Comparison of ENCODE assay signal across 21 cellular contexts in genomic region chr3:137134431-137134830, GRCh38.
DNase-seq lines count a peak whose midpoint lies in the region; ATAC-seq and TF ChIP-seq lines count a peak whose summit lies in the region.
"Had no signal": no experiment of that assay in that cellular context is flagged by ENCODE, and none has a peak within 500 bp of the region (broad histone marks: within the 10 kb centered on the region; RNA-seq: fewer than 3 reads in every experiment).

No MANE protein-coding gene starts in this region.

- peak overlapping the region; percentile 68 for H3K27ac ChIP-seq in SJCRH30
- H3K27ac ChIP-seq in right lobe of liver, result no peak overlapping the region
- no peak overlapping the region for H3K27ac ChIP-seq in coronary artery
- no peak overlapping the region for H3K27ac ChIP-seq in upper lobe of left lung
- H3K27ac ChIP-seq: 22Rv1; BLaER1 treated with 17β-estradiol and CSF1 and Interleukin-3, amounts not matched to agents 10 nM and 100 nM; GM23248 had no signal

- TF ChIP-seq POLR2A in right lobe of liver (IDR thresholded peaks at IDR 0.05), result no peak
- no peak for TF ChIP-seq POLR2A in upper lobe of left lung (IDR thresholded peaks at IDR 0.05)

- peaks cover 14% of the 10 kb centered on the region for H3K4me1 ChIP-seq in SJCRH30
- no peaks in the 10 kb centered on the region for H3K4me1 ChIP-seq in right lobe of liver
- no peaks in the 10 kb centered on the region for H3K4me1 ChIP-seq in upper lobe of left lung
- H3K4me1 ChIP-seq: BLaER1 treated with 17β-estradiol and CSF1 and Interleukin-3, amounts not matched to agents 10 nM and 100 nM had no signal

- intact Hi-C loops in right lobe of liver (cut with DNase I), result no loop called here

- H3K4me3 ChIP-seq in SJCRH30 (no peak overlapping the region), right lobe of liver (no peak overlapping the region), coronary artery (no peak overlapping the region), upper lobe of left lung (no peak overlapping the region)
- H3K4me3 ChIP-seq: BLaER1 treated with 17β-estradiol and CSF1 and Interleukin-3, amounts not matched to agents 10 nM and 100 nM; GM12878; GM23248 had no signal

- H3K27me3 ChIP-seq in SJCRH30 (no peaks in the 10 kb centered on the region), right lobe of liver (no peaks in the 10 kb centered on the region), upper lobe of left lung (no peaks in the 10 kb centered on the region)
- H3K27me3 ChIP-seq: BLaER1 treated with 17β-estradiol and CSF1 and Interleukin-3, amounts not matched to agents 10 nM and 100 nM had no signal

- TF ChIP-seq EP300 in upper lobe of left lung (IDR thresholded peaks at IDR 0.05), result no peak

- H3K9me3 ChIP-seq in SJCRH30 (replicated peaks) (0 out of 2 replicates have a peak, but pooled peaks cover 3% of the 10 kb centered on the region), right lobe of liver (no peaks in the 10 kb centered on the region), upper lobe of left lung (no peaks in the 10 kb centered on the region)
- H3K9me3 ChIP-seq: BLaER1 treated with 17β-estradiol and CSF1 and Interleukin-3, amounts not matched to agents 10 nM and 100 nM had no signal

- ATAC-seq in right lobe of liver (no peak), upper lobe of left lung (ENCODE audit: low FRiP score in 2 of 2) (no peak)
- ATAC-seq: GM12878, HCT116 had no signal

- no peak for TF ChIP-seq CTCF in right lobe of liver (IDR thresholded peaks at IDR 0.05)
- no peak for TF ChIP-seq CTCF in coronary artery (IDR thresholded peaks at IDR 0.05)
- no peak for TF ChIP-seq CTCF in upper lobe of left lung (IDR thresholded peaks at IDR 0.05)

- peak; percentile 62 for DNase-seq in NCI-H82 (lab: John Stamatoyannopoulos, UW)
- DNase-seq in NCI-H82 treated with DMSO at 0.1 percent for 48 hours (lab: John Stamatoyannopoulos, UW; ENCODE audit: unreplicated experiment), result no peak
- peak; percentile 76 for DNase-seq in NCI-H2171 treated with DMSO at 0.1 percent for 48 hours (lab: John Stamatoyannopoulos, UW)
- DNase-seq in SJCRH30, result peak; percentile 61 to 70
- DNase-seq in right lobe of liver, result no peak
- DNase-seq in coronary artery (ENCODE audit: low spot score), result no peak
- no peak for DNase-seq in COLO668 (lab: John Stamatoyannopoulos, UW; ENCODE audit: unreplicated experiment)
- no peak for DNase-seq in upper lobe of left lung
- DNase-seq: Calu3; CD4-positive, alpha-beta T cell; CD8-positive, alpha-beta memory T cell; COR-L47; DMS79; EL; GDM1; GM23248; H9 had no signal

- H3K36me3 ChIP-seq in SJCRH30 (no peaks in the 10 kb centered on the region), right lobe of liver (no peaks in the 10 kb centered on the region), upper lobe of left lung (no peaks in the 10 kb centered on the region)
- H3K36me3 ChIP-seq: BLaER1 treated with 17β-estradiol and CSF1 and Interleukin-3, amounts not matched to agents 10 nM and 100 nM had no signal

- 46% methylated on average over 4 of the region's 4 CpGs for WGBS in right lobe of liver (ENCODE audit: insufficient coverage, low coverage, low lambda C conversion rate, missing lambda C conversion rate)
- WGBS in upper lobe of left lung, 2 donors, result 53 to 55% methylated on average over 4 of the region's 4 CpGs

Comparison
In these comparisons a context has a peak if more than half of its experiments do, and no peak if none do; other contexts are left out.
1. DNase-seq: peak in NCI-H82 (single experiment), NCI-H2171 treated with DMSO at 0.1 percent for 48 hours (single experiment) and SJCRH30 (2 of 2); none in NCI-H82 treated with DMSO at 0.1 percent for 48 hours (single experiment), right lobe of liver (0 of 3), coronary artery (single experiment), COLO668 (single experiment) and upper lobe of left lung (0 of 2).